8 cellular contexts compared by ENCODE assay signal in genomic region chr12:131928765-131929529, GRCh38. TPM values are rescaled to one million over a fixed set of nuclear protein-coding genes. Genes with fewer than 3 reads are reported as not detected.
DNase-seq lines count a peak whose midpoint lies in the region; ATAC-seq and TF ChIP-seq lines count a peak whose summit lies in the region.

PUS1 (plus strand) TSS chr12:131929276; CDS start chr12:131929723, 447 bp downstream.

- no peak for TF ChIP-seq EP300 in Ishikawa (IDR thresholded peaks at IDR 0.05; ENCODE audit: borderline replicate concordance)

- POLR2A ChIA-PET in PC-9 (lab: Charles Lee; ENCODE audit: unreplicated experiment), result interaction anchor here (0.7 kb wide), 1 partner anchor 16 kb away, joined by 7 read pairs; no protein-coding TSS in a partner anchor

- H3K4me1 ChIP-seq in PC-9 (replicated peaks; ENCODE audit: insufficient read depth), result peaks cover 8% of the 10 kb centered on the region
- peaks cover 6% of the 10 kb centered on the region for H3K4me1 ChIP-seq in mucosa of stomach (ENCODE audit: control insufficient read depth, insufficient read depth, low read length)

- no TSS peak for BruUV-seq in PC-9 (replicated peaks; lab: Mats Ljungman, UMichigan)

- CTCF ChIA-PET in PC-9 (lab: Charles Lee), result no interaction called here

- intact Hi-C loops in PC-9 (cut with micrococcal nuclease; ENCODE audit: unreplicated experiment), result loop anchor here (2.0 to 5.0 kb wide), 2 partner anchors 20 to 77 kb away; partner anchors contain the start of gene EP400

- H3K27me3 ChIP-seq in PC-9 (ENCODE audit: insufficient read depth, low read depth), result no peaks in the 10 kb centered on the region
- H3K27me3 ChIP-seq in mucosa of stomach (ENCODE audit: control insufficient read depth, insufficient read depth, low read length), result no peaks in the 10 kb centered on the region

- TF ChIP-seq CTCF in PC-9 (conservative IDR thresholded peaks at IDR 0.05), result no peak

- H3F3A ChIP-seq in PC-9 (ENCODE audit: insufficient read depth, low read depth), result peaks cover 16% of the 10 kb centered on the region

- H3K9me2 ChIP-seq in PC-9 (ENCODE audit: insufficient read depth), result no peaks in the 10 kb centered on the region

- peak; percentile 53 for TF ChIP-seq POLR2A in erythroblast (IDR thresholded peaks at IDR 0.05; ENCODE audit: low read length)

- H3K36me3 ChIP-seq in PC-9 (ENCODE audit: low read depth) (peaks cover 14% of the 10 kb centered on the region), mucosa of stomach (ENCODE audit: control insufficient read depth, insufficient read depth, low read length) (peaks cover 8% of the 10 kb centered on the region)

- peak within 1 kb of the TSS; percentile 98 for H2AFZ ChIP-seq in PC-9

- peaks cover 36% of the 10 kb centered on the region for H3K79me2 ChIP-seq in PC-9 (ENCODE audit: low read depth)

- H3K27ac ChIP-seq in PC-9, result peak within 1 kb of the TSS; percentile 60; the same call in 1 of the 2 replicates

- peaks cover 19% of the 10 kb centered on the region for H4K20me1 ChIP-seq in PC-9 (ENCODE audit: insufficient read depth)

- TF ChIP-seq RAD21 in Ishikawa (IDR thresholded peaks at IDR 0.05; ENCODE audit: low read depth), result no peak; the same call in 1 of the 2 replicates

- H3K9ac ChIP-seq in mucosa of stomach (ENCODE audit: low read length), result peak within 1 kb of the TSS; percentile 75

- peak; percentile 61 for ATAC-seq in GM21576 (IDR thresholded peaks at IDR 0.05; ENCODE audit: unreplicated experiment)

- DNase-seq in DMS114 treated with DMSO at 0.1 percent for 48 hours (lab: John Stamatoyannopoulos, UW; ENCODE audit: unreplicated experiment) (peak; percentile 83), PC-9 (peak; percentile 85 to 92), erythroblast (lab: John Stamatoyannopoulos, UW) (peak; percentile 96 to 97)
- peak; percentile 90 for DNase-seq in activated T-cell treated with anti-CD3 and anti-CD28 coated beads, Interleukin-2, amount 50 U/mL, for 1 hour
- DNase-seq in stimulated activated CD8-positive, alpha-beta memory T cell treated with anti-CD3 and anti-CD28 coated beads, Interleukin-4, amount 100 ng/mL, for 48 hours, result peak; percentile 94

- H3K9me3 ChIP-seq in PC-9 (ENCODE audit: insufficient read depth, low read depth) (no peaks in the 10 kb centered on the region), mucosa of stomach (ENCODE audit: control insufficient read depth, low read length) (no peaks in the 10 kb centered on the region)

- peak within 1 kb of the TSS; percentile 100 for H3K4me2 ChIP-seq in PC-9

- H3K4me3 ChIP-seq in PC-9 (peak within 1 kb of the TSS; percentile 98), mucosa of stomach (ENCODE audit: low read length) (peak within 1 kb of the TSS; percentile 74)

TF ChIP-seq in Ishikawa, 13 proteins besides CTCF, POLR2A, EP300 and RAD21:
- peak; percentile 53 for TF ChIP-seq ZBTB7A (IDR thresholded peaks at IDR 0.05; ENCODE audit: low read depth)
- TF ChIP-seq CEBPB (IDR thresholded peaks at IDR 0.05), result 0 out of 2 replicates have a peak, but pooled peaks have one; percentile 4
- peak; percentile 63; the same call in 1 of the 2 replicates for TF ChIP-seq EGR1 (IDR thresholded peaks at IDR 0.05)
- TF ChIP-seq NFIC (IDR thresholded peaks at IDR 0.05), result no peak
- TF ChIP-seq MAX (IDR thresholded peaks at IDR 0.05), result peak; percentile 99
- no peak for TF ChIP-seq CREB1 (IDR thresholded peaks at IDR 0.05; ENCODE audit: low read depth)
- TF ChIP-seq TCF12 (IDR thresholded peaks at IDR 0.05; ENCODE audit: low read depth), result no peak; the same call in 1 of the 2 replicates
- no peak for TF ChIP-seq FOXM1 (IDR thresholded peaks at IDR 0.05; ENCODE audit: borderline replicate concordance, low read depth)
- peak; percentile 96 for TF ChIP-seq USF1 (IDR thresholded peaks at IDR 0.05)
- TF ChIP-seq TAF1 (IDR thresholded peaks at IDR 0.05; ENCODE audit: low read depth), result peak; percentile 57
- TF ChIP-seq YY1 (IDR thresholded peaks at IDR 0.05; ENCODE audit: low read depth), result peak; percentile 54; the same call in 1 of the 2 replicates
- TF ChIP-seq TEAD4 (IDR thresholded peaks at IDR 0.05), result no peak
- TF ChIP-seq REST (IDR thresholded peaks at IDR 0.05; ENCODE audit: low read depth), result no peak

RNA-seq across cellular contexts. Expression of gene PUS1, which starts in this region (rescaled TPM):
- 36.4 and 37.0 TPM in 2 replicates for total RNA-seq in PC-9 (2021)

Comparison
In these comparisons a context has a peak if more than half of its experiments do, and no peak if none do; other contexts are left out.
1. Peak in every context shown above with its lines: DNase-seq, ATAC-seq, H3K4me3 ChIP-seq and H3K27ac ChIP-seq.